ENCODE assay signal across 1 cellular context in the genomic region with DNA sequence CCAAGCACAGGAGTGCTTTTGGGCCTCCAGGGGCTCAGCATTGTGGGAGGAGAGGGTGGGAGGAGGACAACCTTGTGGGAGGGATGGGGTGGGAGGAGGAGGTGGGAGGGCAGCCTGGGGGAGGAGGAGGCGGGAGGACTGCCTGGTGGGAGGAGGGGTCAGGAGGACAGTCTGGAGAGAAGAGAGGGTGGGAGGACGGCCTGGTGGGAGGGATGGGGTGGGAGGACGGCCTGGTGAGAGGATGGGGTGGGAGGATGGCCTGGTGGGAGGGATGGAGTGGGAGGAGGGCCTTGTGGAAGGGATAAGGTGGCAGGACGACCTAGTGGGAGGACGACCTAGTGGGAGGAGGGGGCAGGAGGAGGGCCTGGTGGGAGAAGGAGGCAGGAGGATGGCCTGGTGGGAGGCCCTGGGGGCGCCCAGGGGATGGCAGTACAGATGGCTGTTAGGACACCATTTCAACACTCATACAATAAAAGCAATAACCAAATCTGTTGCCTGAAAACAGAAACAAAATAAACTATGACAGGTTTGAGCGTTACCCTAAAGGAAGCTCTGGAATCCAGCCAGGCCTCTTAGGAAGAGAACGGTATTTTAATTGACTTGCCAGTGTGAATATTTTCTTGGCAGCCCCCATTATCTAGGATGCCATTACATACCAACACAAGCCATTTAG.
TF ChIP-seq lines count a peak whose summit lies in the region.

No MANE protein-coding gene starts in this region.

TF ChIP-seq in HCT116, 20 proteins besides CTCF, POLR2A, EP300 and RAD21 (continued from another document):
- TF ChIP-seq EZH2phosphoT487 (IDR thresholded peaks at IDR 0.05; ENCODE audit: borderline replicate concordance) (no peak), CEBPB (IDR thresholded peaks at IDR 0.05; ENCODE audit: low read depth) (no peak), FOSL1 (IDR thresholded peaks at IDR 0.05; ENCODE audit: low read depth) (no peak), SP1 (IDR thresholded peaks at IDR 0.05; ENCODE audit: low read depth) (no peak), ELF1 (IDR thresholded peaks at IDR 0.05; ENCODE audit: borderline replicate concordance, low read depth) (no peak), CBX3 (IDR thresholded peaks at IDR 0.05; ENCODE audit: low read depth) (no peak), POLR2AphosphoS5 (IDR thresholded peaks at IDR 0.05; ENCODE audit: low read depth, low read length) (no peak), ZFX (IDR thresholded peaks at IDR 0.05) (no peak), JUND (IDR thresholded peaks at IDR 0.05) (no peak)
- TF ChIP-seq, protein P1, sequence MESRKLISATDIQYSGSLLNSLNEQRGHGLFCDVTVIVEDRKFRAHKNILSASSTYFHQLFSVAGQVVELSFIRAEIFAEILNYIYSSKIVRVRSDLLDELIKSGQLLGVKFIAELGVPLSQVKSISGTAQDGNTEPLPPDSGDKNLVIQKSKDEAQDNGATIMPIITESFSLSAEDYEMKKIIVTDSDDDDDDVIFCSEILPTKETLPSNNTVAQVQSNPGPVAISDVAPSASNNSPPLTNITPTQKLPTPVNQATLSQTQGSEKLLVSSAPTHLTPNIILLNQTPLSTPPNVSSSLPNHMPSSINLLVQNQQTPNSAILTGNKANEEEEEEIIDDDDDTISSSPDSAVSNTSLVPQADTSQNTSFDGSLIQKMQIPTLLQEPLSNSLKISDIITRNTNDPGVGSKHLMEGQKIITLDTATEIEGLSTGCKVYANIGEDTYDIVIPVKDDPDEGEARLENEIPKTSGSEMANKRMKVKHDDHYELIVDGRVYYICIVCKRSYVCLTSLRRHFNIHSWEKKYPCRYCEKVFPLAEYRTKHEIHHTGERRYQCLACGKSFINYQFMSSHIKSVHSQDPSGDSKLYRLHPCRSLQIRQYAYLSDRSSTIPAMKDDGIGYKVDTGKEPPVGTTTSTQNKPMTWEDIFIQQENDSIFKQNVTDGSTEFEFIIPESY (IDR thresholded peaks at IDR 0.05; ENCODE audit: extremely low read depth, insufficient replicate concordance, low read length): no peak
- TF ChIP-seq, protein P2, sequence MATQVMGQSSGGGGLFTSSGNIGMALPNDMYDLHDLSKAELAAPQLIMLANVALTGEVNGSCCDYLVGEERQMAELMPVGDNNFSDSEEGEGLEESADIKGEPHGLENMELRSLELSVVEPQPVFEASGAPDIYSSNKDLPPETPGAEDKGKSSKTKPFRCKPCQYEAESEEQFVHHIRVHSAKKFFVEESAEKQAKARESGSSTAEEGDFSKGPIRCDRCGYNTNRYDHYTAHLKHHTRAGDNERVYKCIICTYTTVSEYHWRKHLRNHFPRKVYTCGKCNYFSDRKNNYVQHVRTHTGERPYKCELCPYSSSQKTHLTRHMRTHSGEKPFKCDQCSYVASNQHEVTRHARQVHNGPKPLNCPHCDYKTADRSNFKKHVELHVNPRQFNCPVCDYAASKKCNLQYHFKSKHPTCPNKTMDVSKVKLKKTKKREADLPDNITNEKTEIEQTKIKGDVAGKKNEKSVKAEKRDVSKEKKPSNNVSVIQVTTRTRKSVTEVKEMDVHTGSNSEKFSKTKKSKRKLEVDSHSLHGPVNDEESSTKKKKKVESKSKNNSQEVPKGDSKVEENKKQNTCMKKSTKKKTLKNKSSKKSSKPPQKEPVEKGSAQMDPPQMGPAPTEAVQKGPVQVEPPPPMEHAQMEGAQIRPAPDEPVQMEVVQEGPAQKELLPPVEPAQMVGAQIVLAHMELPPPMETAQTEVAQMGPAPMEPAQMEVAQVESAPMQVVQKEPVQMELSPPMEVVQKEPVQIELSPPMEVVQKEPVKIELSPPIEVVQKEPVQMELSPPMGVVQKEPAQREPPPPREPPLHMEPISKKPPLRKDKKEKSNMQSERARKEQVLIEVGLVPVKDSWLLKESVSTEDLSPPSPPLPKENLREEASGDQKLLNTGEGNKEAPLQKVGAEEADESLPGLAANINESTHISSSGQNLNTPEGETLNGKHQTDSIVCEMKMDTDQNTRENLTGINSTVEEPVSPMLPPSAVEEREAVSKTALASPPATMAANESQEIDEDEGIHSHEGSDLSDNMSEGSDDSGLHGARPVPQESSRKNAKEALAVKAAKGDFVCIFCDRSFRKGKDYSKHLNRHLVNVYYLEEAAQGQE (IDR thresholded peaks at IDR 0.05; ENCODE audit: low read depth): no peak
- TF ChIP-seq, protein P3, sequence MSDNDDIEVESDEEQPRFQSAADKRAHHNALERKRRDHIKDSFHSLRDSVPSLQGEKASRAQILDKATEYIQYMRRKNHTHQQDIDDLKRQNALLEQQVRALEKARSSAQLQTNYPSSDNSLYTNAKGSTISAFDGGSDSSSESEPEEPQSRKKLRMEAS (IDR thresholded peaks at IDR 0.05): no peak
